1 cellular context compared by ENCODE assay signal in genomic region chr10:125562737-125563136, GRCh38.
TF ChIP-seq lines count a peak whose summit lies in the region.

No MANE protein-coding gene starts in this region.

TF ChIP-seq in HepG2, 621 proteins besides CTCF, POLR2A, EP300 and RAD21 (continued from another document):
- TF ChIP-seq ZBTB40 (IDR thresholded peaks at IDR 0.05) (no peak), ZBTB40 (CRISPR knock-in tag; IDR thresholded peaks at IDR 0.05) (no peak), TEAD2 (CRISPR knock-in tag; IDR thresholded peaks at IDR 0.05) (no peak)
